24 cellular contexts compared by ENCODE assay signal in the genomic region with DNA sequence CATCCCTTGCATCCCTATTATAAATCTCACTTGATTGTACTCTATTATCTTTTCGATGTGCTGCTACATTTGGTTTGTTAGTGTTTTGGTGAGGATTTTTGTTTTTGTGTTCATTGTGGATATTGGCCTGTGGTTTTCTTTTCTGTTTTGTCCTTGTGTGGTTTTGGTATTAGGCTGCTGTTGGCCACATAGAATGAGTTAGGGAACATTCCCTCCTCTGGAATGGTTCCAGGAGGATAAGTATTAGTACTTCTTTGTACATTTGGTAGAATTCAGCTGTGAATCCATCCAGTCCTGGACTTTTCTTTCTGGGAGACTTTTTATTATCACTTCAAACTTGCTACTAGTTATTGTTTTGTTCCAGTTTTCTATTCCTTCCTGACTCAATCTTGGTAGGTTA.
"Had no signal": no experiment of that assay in that cellular context is flagged by ENCODE, and none has a peak within 500 bp of the region (broad histone marks: within the 10 kb centered on the region; RNA-seq: fewer than 3 reads in every experiment).

No MANE protein-coding gene starts in this region.

- H3K4me3 Mint-ChIP-seq: activated naive CD4-positive, alpha-beta T cell treated with anti-CD3 and anti-CD28 coated beads, Interleukin-2, amount 10 ng/mL, durations not matched to agents 7 days and 5 days; activated T-cell treated with anti-CD3 and anti-CD28 coated beads, Interleukin-2, amount 50 U/mL, for 24 hours; central memory CD8-positive, alpha-beta T cell; endodermal cell; natural killer cell treated with Interleukin-12 subunit alpha and Interleukin-12 subunit beta and Interleukin-15 and Interleukin-18, amount 100 ng/mL, for 72 hours; stimulated activated naive B cell treated with anti-CD40 and anti-IgM and Interleukin-4, amounts not matched to agents 10 μg/mL and 1 μg/mL and 100 μg/mL, for 72 hours had no signal

- H3K27me3 Mint-ChIP-seq: activated T-cell treated with anti-CD3 and anti-CD28 coated beads, Interleukin-2, amount 50 U/mL, for 24 hours; stimulated activated naive B cell treated with anti-CD40 and anti-IgM and Interleukin-4, amounts not matched to agents 10 μg/mL and 1 μg/mL and 100 μg/mL, for 72 hours had no signal

- H2AFZ ChIP-seq: parathyroid adenoma had no signal

- ATAC-seq: gastrocnemius medialis; natural killer cell treated with Interleukin-12 subunit alpha and Interleukin-12 subunit beta and Interleukin-15 and Interleukin-18, amount 100 ng/mL, for 72 hours; right lobe of liver; stimulated activated naive B cell treated with anti-CD40 and anti-IgM and Interleukin-4, amounts not matched to agents 10 μg/mL and 1 μg/mL and 100 μg/mL, for 72 hours had no signal

- H3K4me1 Mint-ChIP-seq: activated naive CD4-positive, alpha-beta T cell treated with anti-CD3 and anti-CD28 coated beads, Interleukin-2, amount 10 ng/mL, durations not matched to agents 7 days and 5 days; central memory CD8-positive, alpha-beta T cell had no signal

- H3K79me2 ChIP-seq: parathyroid adenoma had no signal

- FAIRE-seq: islet of Langerhans, small intestine had no signal

- H3K36me3 ChIP-seq: esophagus squamous epithelium, gastrocnemius medialis, neutrophil, right lobe of liver, upper lobe of left lung, WERI-Rb-1 had no signal

- DNase-seq: activated CD4-positive, CD25-positive, alpha-beta regulatory T cell treated with anti-CD3 and anti-CD28 coated beads, Interleukin-2, amount 50 U/mL, for 72 hours; activated effector memory CD4-positive, alpha-beta T cell treated with Interleukin-2 at 50 U/mL for 16 hours; activated naive CD4-positive, alpha-beta T cell treated with anti-CD3 and anti-CD28 coated beads, Interleukin-2, amount 10 ng/mL, durations not matched to agents 7 days and 5 days; activated T-cell treated with anti-CD3 and anti-CD28 coated beads, Interleukin-2, amount 50 U/mL, for 24 hours; endodermal cell; esophagus squamous epithelium; gastrocnemius medialis; hippocampal formation; midbrain; right lobe of liver; small intestine; stimulated activated CD4-positive, alpha-beta T cell treated with anti-CD3 and anti-CD28 coated beads, Interleukin-15, amount 100 ng/mL, for 24 hours; stimulated activated CD8-positive, alpha-beta memory T cell treated with anti-CD3 and anti-CD28 coated beads, Interleukin-4, amount 100 ng/mL, for 48 hours; stimulated activated naive B cell treated with anti-CD40 and anti-IgM and Interleukin-4, amounts not matched to agents 10 μg/mL and 1 μg/mL and 100 μg/mL, for 72 hours; T-helper 1 cell; testis; upper lobe of left lung; WERI-Rb-1 had no signal

- H3K36me3 Mint-ChIP-seq: activated naive CD4-positive, alpha-beta T cell treated with anti-CD3 and anti-CD28 coated beads, Interleukin-2, amount 10 ng/mL, durations not matched to agents 7 days and 5 days; natural killer cell treated with Interleukin-12 subunit alpha and Interleukin-12 subunit beta and Interleukin-15 and Interleukin-18, amount 100 ng/mL, for 72 hours had no signal

- H3K4me3 ChIP-seq: coronary artery, esophagus squamous epithelium, gastrocnemius medialis, right lobe of liver, testis, upper lobe of left lung had no signal

- H3K27me3 ChIP-seq: esophagus squamous epithelium, gastrocnemius medialis, neutrophil, right lobe of liver, testis, upper lobe of left lung had no signal

- H3K4me1 ChIP-seq: esophagus squamous epithelium, gastrocnemius medialis, parathyroid adenoma, right lobe of liver, testis, upper lobe of left lung had no signal

- H3K27ac Mint-ChIP-seq: activated naive CD4-positive, alpha-beta T cell treated with anti-CD3 and anti-CD28 coated beads, Interleukin-2, amount 10 ng/mL, durations not matched to agents 7 days and 5 days; activated T-cell treated with anti-CD3 and anti-CD28 coated beads, Interleukin-2, amount 50 U/mL, for 24 hours; endodermal cell; natural killer cell treated with Interleukin-12 subunit alpha and Interleukin-12 subunit beta and Interleukin-15 and Interleukin-18, amount 100 ng/mL, for 72 hours; stimulated activated naive B cell treated with anti-CD40 and anti-IgM and Interleukin-4, amounts not matched to agents 10 μg/mL and 1 μg/mL and 100 μg/mL, for 72 hours had no signal

- H3K27ac ChIP-seq: coronary artery, esophagus squamous epithelium, gastrocnemius medialis, neutrophil, parathyroid adenoma, right lobe of liver, testis, upper lobe of left lung, WERI-Rb-1 had no signal

- H3K9me3 ChIP-seq: esophagus squamous epithelium, gastrocnemius medialis, neutrophil, right lobe of liver, testis, upper lobe of left lung had no signal

- H3K9me3 Mint-ChIP-seq: activated naive CD4-positive, alpha-beta T cell treated with anti-CD3 and anti-CD28 coated beads, Interleukin-2, amount 10 ng/mL, durations not matched to agents 7 days and 5 days; activated T-cell treated with anti-CD3 and anti-CD28 coated beads, Interleukin-2, amount 50 U/mL, for 24 hours; central memory CD8-positive, alpha-beta T cell; natural killer cell treated with Interleukin-12 subunit alpha and Interleukin-12 subunit beta and Interleukin-15 and Interleukin-18, amount 100 ng/mL, for 72 hours had no signal

- H3K9ac ChIP-seq: parathyroid adenoma had no signal
